8 cellular contexts compared by ENCODE assay signal in the genomic region with DNA sequence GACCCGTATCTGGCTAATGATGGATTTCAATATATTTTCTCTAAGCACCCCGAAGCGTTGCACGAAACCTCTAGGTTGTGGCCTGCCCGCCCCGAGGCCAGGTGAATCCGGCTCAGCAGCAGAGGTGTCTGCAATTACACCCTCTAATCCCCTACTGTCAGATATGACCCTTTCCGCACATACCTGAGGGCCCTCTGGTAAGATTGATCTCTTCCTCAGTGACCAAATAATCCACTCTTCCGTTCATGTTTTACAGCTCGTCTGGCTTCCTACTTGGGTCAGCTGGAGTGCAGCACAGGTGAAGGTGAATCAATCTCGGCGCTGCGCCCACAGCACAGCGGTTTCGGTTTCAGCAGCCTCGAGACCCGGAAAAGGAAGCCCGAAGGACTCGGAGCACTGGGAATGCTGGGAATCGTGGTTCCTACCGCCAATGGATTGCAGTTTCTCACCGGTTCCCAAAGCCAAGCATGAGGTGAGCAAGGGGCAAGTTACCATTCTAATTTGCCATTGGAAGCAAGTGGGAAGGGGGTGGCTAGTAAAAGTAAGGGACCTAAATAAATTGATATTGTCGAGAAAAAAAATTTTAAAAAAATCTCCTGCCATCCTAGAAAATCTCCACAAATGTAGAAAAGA. TPM values are rescaled to one million over a fixed set of nuclear protein-coding genes. Genes with fewer than 3 reads are reported as not detected.
DNase-seq lines count a peak whose midpoint lies in the region; ATAC-seq, FAIRE-seq and TF ChIP-seq lines count a peak whose summit lies in the region.

A gene with protein sequence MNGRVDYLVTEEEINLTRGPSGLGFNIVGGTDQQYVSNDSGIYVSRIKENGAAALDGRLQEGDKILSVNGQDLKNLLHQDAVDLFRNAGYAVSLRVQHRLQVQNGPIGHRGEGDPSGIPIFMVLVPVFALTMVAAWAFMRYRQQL (minus strand): TSS at position 374 of the 633 bp plus-strand sequence. CDS start 127 bp downstream, at position 247.

- H3K4me3 ChIP-seq in kidney (ENCODE audit: low read length in 2 of 2), result peak within 1 kb of the TSS; percentile 94 to 100

- peaks cover 2 to 17% of the 10 kb centered on the region in 2 donors for H3K4me1 ChIP-seq in kidney (ENCODE audit: control insufficient read depth in 1 of 2, insufficient read depth in 1 of 2, low read depth in 1 of 2, low read length in 2 of 2)

- H3K9me3 ChIP-seq in kidney (ENCODE audit: control insufficient read depth in 1 of 2, low read length in 2 of 2), result no peaks in the 10 kb centered on the region

- peaks cover 21% of the 10 kb centered on the region for H3K4me1 Mint-ChIP-seq in chondrocyte (ENCODE audit: low read depth)

- FAIRE-seq in kidney (lab: Jason Lieb, UNC), result no peak

- TF ChIP-seq CTCF in chondrocyte (IDR thresholded peaks at IDR 0.05) (no peak), kidney (IDR thresholded peaks at IDR 0.05; ENCODE audit: borderline replicate concordance, extremely low read depth, insufficient read depth) (no peak)

- peak; percentile 40 for DNase-seq in CD1c-positive myeloid dendritic cell (ENCODE audit: extremely low spot score)
- DNase-seq in NCI-H2107 (lab: John Stamatoyannopoulos, UW), result peak; percentile 91
- DNase-seq in activated CD4-positive, CD25-positive, alpha-beta regulatory T cell treated with anti-CD3 and anti-CD28 coated beads, Interleukin-2, amount 50 U/mL, for 72 hours, result peak; percentile 48
- no peak for DNase-seq in chondrocyte (ENCODE audit: low spot score)
- peak; percentile 84 for DNase-seq in kidney
- DNase-seq in stimulated activated CD4-positive, alpha-beta T cell treated with anti-CD3 and anti-CD28 coated beads, Interleukin-12 subunit alpha, Interleukin-12 subunit beta, amount 100 ng/mL, for 4 hours, result peak; percentile 43

- intact Hi-C loops in kidney (cut with DNase I), result no loop called here

- H3K27me3 Mint-ChIP-seq in chondrocyte (ENCODE audit: low read depth), result peaks cover 8% of the 10 kb centered on the region

- H3K27ac ChIP-seq in kidney (ENCODE audit: low read depth in 2 of 2, low read length in 2 of 2), result peak within 1 kb of the TSS; percentile 84 to 87

- H3K4me3 Mint-ChIP-seq in chondrocyte (ENCODE audit: unreplicated experiment), result peak within 1 kb of the TSS; percentile 97

- H3K36me3 Mint-ChIP-seq in chondrocyte (ENCODE audit: low read depth), result no peaks in the 10 kb centered on the region

- H3K27ac Mint-ChIP-seq in chondrocyte (ENCODE audit: unreplicated experiment), result peak within 1 kb of the TSS; percentile 95

- H3K9ac ChIP-seq in kidney (ENCODE audit: low read length in 2 of 2), result peak within 1 kb of the TSS; percentile 89 to 98

- H3K9me3 Mint-ChIP-seq in chondrocyte (ENCODE audit: low read depth), result no peaks in the 10 kb centered on the region

- ATAC-seq in GM21619 (IDR thresholded peaks at IDR 0.05; ENCODE audit: unreplicated experiment), result peak; percentile 45
- no peak for ATAC-seq in HG02973 (IDR thresholded peaks at IDR 0.05; ENCODE audit: unreplicated experiment)

- H3K36me3 ChIP-seq in kidney (ENCODE audit: control insufficient read depth in 1 of 2, insufficient read depth in 2 of 2, low read length in 2 of 2), result no peaks in the 10 kb centered on the region

RNA-seq across cellular contexts. Expression of the gene that starts here (rescaled TPM):
- total RNA-seq in chondrocyte (25.8 to 35.1 TPM (median 26.4 TPM) in 3 replicates), kidney (48.3 TPM)
- polyA plus RNA-seq in kidney (ENCODE audit: insufficient read depth, low read depth, low replicate concordance), result 29.9 TPM
